Comparison of ENCODE assay signal across 17 cellular contexts in the genomic region with DNA sequence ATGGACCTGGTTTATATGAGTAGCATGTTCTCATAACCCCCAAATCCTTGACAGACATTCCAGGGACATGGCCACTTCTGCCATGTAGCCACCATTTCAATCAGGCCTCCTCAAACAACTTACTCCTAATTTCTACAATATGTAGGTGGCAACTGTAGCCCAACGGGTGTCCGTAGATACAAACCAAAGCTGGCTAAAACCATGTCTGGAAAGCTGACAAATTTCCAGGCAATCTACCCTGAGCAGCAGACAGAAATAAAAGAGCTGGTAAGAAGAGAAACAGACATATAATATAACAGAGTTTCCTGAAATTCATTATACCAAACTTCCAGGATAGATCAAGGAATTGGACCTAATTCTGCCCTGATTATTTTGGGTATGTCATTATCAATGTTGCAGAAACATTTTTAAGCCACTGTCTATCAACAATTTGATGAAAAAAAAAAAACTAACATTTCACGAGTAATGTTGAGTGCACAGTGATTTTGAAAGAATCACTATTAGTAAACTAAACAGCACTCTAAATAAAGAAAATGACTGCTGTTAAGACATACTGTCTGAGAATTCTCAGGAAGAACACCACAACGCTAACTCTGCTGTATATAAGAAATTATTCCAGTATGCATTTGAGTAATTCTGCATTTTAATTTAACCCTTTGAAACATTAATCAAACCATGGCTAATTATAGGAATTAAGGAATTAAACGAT. TPM values are rescaled to one million over a fixed set of nuclear protein-coding genes. Genes with fewer than 3 reads are reported as not detected.
DNase-seq lines count a peak whose midpoint lies in the region; ATAC-seq, FAIRE-seq and TF ChIP-seq lines count a peak whose summit lies in the region.
"Had no signal": no experiment of that assay in that cellular context is flagged by ENCODE, and none has a peak within 500 bp of the region (broad histone marks: within the 10 kb centered on the region; RNA-seq: fewer than 3 reads in every experiment).

No MANE protein-coding gene starts in this region.

- H3K4ac ChIP-seq in mesenchymal stem cell (ENCODE audit: low read depth in 1 of 2, low read length in 2 of 2): no peak overlapping the region

- no peak for TF ChIP-seq RAD21 in A549 (conservative IDR thresholded peaks at IDR 0.05 in 1 of 2, IDR thresholded peaks at IDR 0.05 in 1 of 2)

- no peak overlapping the region for H3K14ac ChIP-seq in mesenchymal stem cell (ENCODE audit: low read length in 2 of 2)

- CTCF ChIA-PET in A549 (lab: Yijun Ruan, JAX): interaction anchor here (1.4 to 2.4 kb wide), 2 partner anchors 363 to 1110 kb away, joined by 3 to 8 read pairs; no protein-coding TSS in a partner anchor

- no peak for TF ChIP-seq EP300 in A549 (IDR thresholded peaks at IDR 0.05)

- peak overlapping the region in 1 of 2 experiments; percentile 22 for H3K18ac ChIP-seq in mesenchymal stem cell (ENCODE audit: low read depth in 1 of 2, low read length in 2 of 2)

- in situ Hi-C loops in GM13977 (cut with MboI; ENCODE audit: low pct_unique_long_range_greater_than_20kb, low sequenced_read_pairs, unreplicated experiment): no loop called here

- ATAC-seq in A549 (no peak), GM18870 (IDR thresholded peaks at IDR 0.05; ENCODE audit: unreplicated experiment) (peak; percentile 39), GM21367 (IDR thresholded peaks at IDR 0.05; ENCODE audit: unreplicated experiment) (no peak), GM19452 (IDR thresholded peaks at IDR 0.05; ENCODE audit: unreplicated experiment) (no peak)
- ATAC-seq: activated T-cell treated with anti-CD3 and anti-CD28 coated beads, Interleukin-2, amount 50 U/mL, for 72 hours; HepG2; natural killer cell treated with Interleukin-12 subunit alpha and Interleukin-12 subunit beta and Interleukin-15 and Interleukin-18, amount 100 ng/mL, for 72 hours had no signal

- H3K27me3 ChIP-seq in OCI-LY1 (ENCODE audit: insufficient read depth, low read length): no peaks in the 10 kb centered on the region
- no peaks in the 10 kb centered on the region for H3K27me3 ChIP-seq in mesenchymal stem cell (ENCODE audit: control insufficient read depth in 1 of 2, insufficient read depth in 1 of 2, low read length in 2 of 2)

- no peak overlapping the region for H2AK5ac ChIP-seq in mesenchymal stem cell (ENCODE audit: low read length, severe bottlenecking)

- no peak overlapping the region for H3K23ac ChIP-seq in mesenchymal stem cell (ENCODE audit: low read length in 2 of 2)

- H4K8ac ChIP-seq in mesenchymal stem cell (ENCODE audit: low read length): no peak overlapping the region

- H3K27ac ChIP-seq in A549: no peak overlapping the region
- H3K27ac ChIP-seq in OCI-LY1 (ENCODE audit: low read depth, low read length, poor library complexity, severe bottlenecking): peak overlapping the region; percentile 61
- no peak overlapping the region for H3K27ac ChIP-seq in mesenchymal stem cell (ENCODE audit: low read length, poor library complexity, severe bottlenecking)

- no peaks in the 10 kb centered on the region for H3K79me1 ChIP-seq in mesenchymal stem cell (replicated peaks; ENCODE audit: low read length, poor library complexity, severe bottlenecking)

- no peak overlapping the region for H2BK12ac ChIP-seq in mesenchymal stem cell (ENCODE audit: low read length in 2 of 2)

- POLR2A ChIA-PET in A549 (lab: Yijun Ruan, JAX): no interaction called here

- H4K20me1 ChIP-seq in OCI-LY1 (ENCODE audit: insufficient read depth, low read length): no peaks in the 10 kb centered on the region

- no peak for DNase-seq in A549 (ENCODE audit: low read depth in 1 of 2, low spot score in 1 of 2)
- no peak for DNase-seq in mesenchymal stem cell
- no peak for DNase-seq in GM13977 (ENCODE audit: low spot score)
- DNase-seq in GM03348 (ENCODE audit: low spot score): no peak
- DNase-seq: activated T-cell treated with anti-CD3 and anti-CD28 coated beads, Interleukin-2, amount 50 U/mL, for 72 hours; anterior cingulate cortex; Caco-2; NCI-H2171; NK-92 treated with Interleukin-12 subunit alpha and Interleukin-12 subunit beta, amount 100 ng/mL, for 24 hours; SIG-M5; T-helper 9 cell had no signal

- H3K9me3 ChIP-seq in A549 (no peaks in the 10 kb centered on the region), OCI-LY1 (ENCODE audit: low read length) (no peaks in the 10 kb centered on the region), mesenchymal stem cell (ENCODE audit: control insufficient read depth, low read length) (no peaks in the 10 kb centered on the region)
- H3K9me3 ChIP-seq: Caco-2 had no signal

- H3F3A ChIP-seq in OCI-LY1 (ENCODE audit: insufficient read depth, low read length): 0 out of 2 replicates have a peak, but pooled peaks cover 5% of the 10 kb centered on the region

- H3K4me1 ChIP-seq in A549 (no peaks in the 10 kb centered on the region), OCI-LY1 (ENCODE audit: insufficient read depth, low read length, severe bottlenecking) (peaks cover 100% of the 10 kb centered on the region), mesenchymal stem cell (ENCODE audit: control insufficient read depth, insufficient read depth, low read depth, low read length) (peaks cover 3% of the 10 kb centered on the region)
- H3K4me1 ChIP-seq: Caco-2 had no signal

- H3K36me3 ChIP-seq in OCI-LY1 (ENCODE audit: insufficient read depth, low read length) (no peaks in the 10 kb centered on the region), mesenchymal stem cell (ENCODE audit: control insufficient read depth in 1 of 2, insufficient read depth in 2 of 2, low read depth in 1 of 2, low read length in 2 of 2) (peaks cover 0 to 17% of the 10 kb centered on the region in 2 experiments)

- H3K9me2 ChIP-seq in OCI-LY1 (ENCODE audit: low read depth, low read length): no peaks in the 10 kb centered on the region

- no peak overlapping the region for H2BK5ac ChIP-seq in mesenchymal stem cell (ENCODE audit: low read depth, low read length, poor library complexity, severe bottlenecking)

- FAIRE-seq in A549 (lab: Jason Lieb, UNC): peak; percentile 79
- FAIRE-seq: HepG2 had no signal

- H3K79me2 ChIP-seq in OCI-LY1 (ENCODE audit: insufficient read depth, low read length): peaks cover 4% of the 10 kb centered on the region

- peak overlapping the region; percentile 44 for H2BK120ac ChIP-seq in mesenchymal stem cell (ENCODE audit: low read depth, low read length)

- WGBS in A549 (ENCODE audit: missing lambda C conversion rate): 86% methylated on average over 5 of the region's 5 CpGs
- 100% methylated on average over 2 of the region's 5 CpGs for WGBS in mesenchymal stem cell

- no peak overlapping the region for H3K4me3 ChIP-seq in A549
- no peak overlapping the region for H3K4me3 ChIP-seq in OCI-LY1 (ENCODE audit: low read depth, low read length, poor library complexity, severe bottlenecking)
- H3K4me3 ChIP-seq in mesenchymal stem cell (ENCODE audit: insufficient read depth in 1 of 2, low read depth in 1 of 2, low read length in 2 of 2): peak overlapping the region in 1 of 2 experiments; percentile 1

- no peak for TF ChIP-seq POLR2A in A549 (IDR thresholded peaks at IDR 0.05; ENCODE audit: low read length)

- H3K4me2 ChIP-seq in A549 (no peak overlapping the region), OCI-LY1 (ENCODE audit: low read length) (no peak overlapping the region; the same call in 1 of the 2 replicates), mesenchymal stem cell (ENCODE audit: low read length, poor library complexity, severe bottlenecking) (no peak overlapping the region)

- no peak overlapping the region for H4K91ac ChIP-seq in mesenchymal stem cell (ENCODE audit: low read length)

- H2AFZ ChIP-seq in OCI-LY1 (ENCODE audit: low read length): no peak overlapping the region
- H2AFZ ChIP-seq in mesenchymal stem cell (ENCODE audit: low read depth, low read length): no peak overlapping the region

- no peak overlapping the region for H3K9ac ChIP-seq in OCI-LY1 (ENCODE audit: low read length)
- H3K9ac ChIP-seq in mesenchymal stem cell (ENCODE audit: low read length): peak overlapping the region; percentile 90

- TF ChIP-seq CTCF in A549 (IDR thresholded peaks at IDR 0.05) (no peak), OCI-LY1 (IDR thresholded peaks at IDR 0.05; ENCODE audit: low read length) (no peak), GM13977 (IDR thresholded peaks at IDR 0.05; ENCODE audit: extremely low read depth, insufficient read depth, missing control alignments) (no peak)

- H2BK15ac ChIP-seq in mesenchymal stem cell (ENCODE audit: low read depth, poor library complexity, severe bottlenecking): no peak overlapping the region

TF ChIP-seq in A549, 52 proteins besides CTCF, POLR2A, EP300 and RAD21 (continues in another document):
- TF ChIP-seq BHLHE40 (IDR thresholded peaks at IDR 0.05; ENCODE audit: low read depth, low read length) (no peak), PBX3 (IDR thresholded peaks at IDR 0.05) (no peak), GATA3 (IDR thresholded peaks at IDR 0.05; ENCODE audit: borderline replicate concordance) (no peak)
- TF ChIP-seq, protein P1, sequence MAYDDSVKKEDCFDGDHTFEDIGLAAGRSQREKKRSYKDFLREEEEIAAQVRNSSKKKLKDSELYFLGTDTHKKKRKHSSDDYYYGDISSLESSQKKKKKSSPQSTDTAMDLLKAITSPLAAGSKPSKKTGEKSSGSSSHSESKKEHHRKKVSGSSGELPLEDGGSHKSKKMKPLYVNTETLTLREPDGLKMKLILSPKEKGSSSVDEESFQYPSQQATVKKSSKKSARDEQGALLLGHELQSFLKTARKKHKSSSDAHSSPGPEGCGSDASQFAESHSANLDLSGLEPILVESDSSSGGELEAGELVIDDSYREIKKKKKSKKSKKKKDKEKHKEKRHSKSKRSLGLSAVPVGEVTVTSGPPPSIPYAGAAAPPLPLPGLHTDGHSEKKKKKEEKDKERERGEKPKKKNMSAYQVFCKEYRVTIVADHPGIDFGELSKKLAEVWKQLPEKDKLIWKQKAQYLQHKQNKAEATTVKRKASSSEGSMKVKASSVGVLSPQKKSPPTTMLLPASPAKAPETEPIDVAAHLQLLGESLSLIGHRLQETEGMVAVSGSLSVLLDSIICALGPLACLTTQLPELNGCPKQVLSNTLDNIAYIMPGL (CRISPR knock-in tag; IDR thresholded peaks at IDR 0.05; ENCODE audit: borderline replicate concordance): no peak

RNA-seq across cellular contexts. Expression of gene EBF1, which starts 40.6 kb away (rescaled TPM):
- polyA plus RNA-seq in A549 (2011; rRNA removed) (1.8 and 2.4 TPM in 2 replicates), A549 (2017; fragmentation: RNase III; extraction: RNeasy Plus Mini Kit Qiagen cat#74134 plus additional on column Dnase treatment) (0.33 to 0.50 TPM (median 0.44 TPM) in 3 replicates)
- 0.79 and 0.81 TPM in 2 replicates for polyA plus RNA-seq in A549 (2012; cell fraction: cytosol; rRNA removed)
- 1.4 and 1.8 TPM in 2 replicates for polyA plus RNA-seq in A549 (2012; cell fraction: nucleus; rRNA removed)
- polyA minus RNA-seq in A549 (2011; rRNA and poly(A)+ RNA removed): 11.9 and 13.0 TPM in 2 replicates
- polyA plus RNA-seq in mesenchymal stem cell (2013, experiment 1 of 2): 2.7 TPM
- 2.5 TPM for polyA plus RNA-seq in mesenchymal stem cell (2013, experiment 2 of 2)
- polyA plus RNA-seq: HepG2 had no signal
